Comparison of ENCODE assay signal across 1 cellular context in genomic region chr17:32256695-32257013, GRCh38.
TF ChIP-seq lines count a peak whose summit lies in the region.

No MANE protein-coding gene starts in this region.

TF ChIP-seq in K562, 482 proteins besides CTCF, POLR2A, EP300 and RAD21:
- TF ChIP-seq TFE3 (CRISPR knock-in tag; IDR thresholded peaks at IDR 0.05) = peak; percentile 42
- TF ChIP-seq CEBPG (CRISPR knock-in tag; IDR thresholded peaks at IDR 0.05) = no peak
- no peak for TF ChIP-seq CEBPG (tag; conservative IDR thresholded peaks at IDR 0.05 in 1 of 2, IDR thresholded peaks at IDR 0.05 in 1 of 2)
- TF ChIP-seq SAP30 (IDR thresholded peaks at IDR 0.05; ENCODE audit: borderline replicate concordance, insufficient read depth, low read depth, low read length, poor library complexity, severe bottlenecking) = no peak
- TF ChIP-seq TOE1 (IDR thresholded peaks at IDR 0.05; ENCODE audit: borderline replicate concordance) = peak; percentile 29; the same call in 1 of the 2 replicates
- no peak for TF ChIP-seq TOE1 (CRISPR knock-in tag; IDR thresholded peaks at IDR 0.05; ENCODE audit: borderline replicate concordance, low read depth)
- TF ChIP-seq ZNF75A (CRISPR knock-in tag; IDR thresholded peaks at IDR 0.05) = no peak
- TF ChIP-seq BHLHE40 (IDR thresholded peaks at IDR 0.05; ENCODE audit: low read length) = peak; percentile 64
- no peak for TF ChIP-seq ZNF584 (CRISPR knock-in tag; IDR thresholded peaks at IDR 0.05; ENCODE audit: low read depth)
- TF ChIP-seq GABPB2 (CRISPR knock-in tag; conservative IDR thresholded peaks at IDR 0.05) = no peak
- no peak for TF ChIP-seq NELFE (IDR thresholded peaks at IDR 0.05; ENCODE audit: insufficient read depth, insufficient read length)
- TF ChIP-seq ZNF175 (CRISPR knock-in tag; IDR thresholded peaks at IDR 0.05; ENCODE audit: low read depth) = no peak
- TF ChIP-seq CAMTA2 (CRISPR knock-in tag; conservative IDR thresholded peaks at IDR 0.05) = no peak
- TF ChIP-seq E2F4 (CRISPR knock-in tag; IDR thresholded peaks at IDR 0.05; ENCODE audit: low read depth) = no peak
- TF ChIP-seq RAD51 (IDR thresholded peaks at IDR 0.05; ENCODE audit: borderline replicate concordance, low read depth) = peak; percentile 21; the same call in 1 of the 2 replicates
- no peak for TF ChIP-seq NR2C1 (IDR thresholded peaks at IDR 0.05)
- no peak for TF ChIP-seq NR2C1 (tag; IDR thresholded peaks at IDR 0.05)
